29 cellular contexts compared by ENCODE assay signal in the genomic region with DNA sequence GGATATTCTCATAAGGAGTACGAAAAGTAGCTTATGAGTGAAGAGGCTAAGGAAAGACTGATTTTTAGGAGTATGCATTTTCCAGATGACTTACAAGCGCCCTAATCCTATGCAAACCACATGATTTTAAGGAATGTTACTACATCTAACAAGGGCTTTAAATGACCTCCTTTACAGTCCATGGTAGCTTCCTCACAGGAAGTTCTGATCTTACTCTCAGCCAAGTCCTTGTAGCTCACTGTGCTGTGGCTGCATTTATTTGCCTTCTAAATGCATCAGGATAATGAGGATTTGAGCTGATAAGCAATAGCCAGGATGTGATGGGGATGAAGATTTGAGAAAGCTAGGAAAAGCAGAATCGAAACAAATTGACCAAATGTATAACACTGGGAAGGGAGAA.
DNase-seq lines count a peak whose midpoint lies in the region; FAIRE-seq and TF ChIP-seq lines count a peak whose summit lies in the region.
"Had no signal": no experiment of that assay in that cellular context is flagged by ENCODE, and none has a peak within 500 bp of the region (broad histone marks: within the 10 kb centered on the region; RNA-seq: fewer than 3 reads in every experiment).

No MANE protein-coding gene starts in this region.

- intact Hi-C loops in tibial artery (cut with DNase I; ENCODE audit: low total_unique reads): no loop called here

- H3K36me3 Mint-ChIP-seq in immature natural killer cell: no peaks in the 10 kb centered on the region
- H3K36me3 Mint-ChIP-seq: natural killer cell; stimulated activated memory B cell treated with anti-CD40 and anti-IgM and Interleukin-4, amounts not matched to agents 10 μg/mL and 1 μg/mL and 100 μg/mL, for 72 hours had no signal

- H3K36me3 ChIP-seq in tibial artery (no peaks in the 10 kb centered on the region), tibial nerve (no peaks in the 10 kb centered on the region)
- H3K36me3 ChIP-seq: colonic mucosa, esophagus squamous epithelium, gastrocnemius medialis, left ventricle myocardium inferior, right lobe of liver, WERI-Rb-1 had no signal

- H3K9me3 ChIP-seq in tibial artery: no peaks in the 10 kb centered on the region
- H3K9me3 ChIP-seq in tibial nerve: no peaks in the 10 kb centered on the region
- H3K9me3 ChIP-seq: colonic mucosa, esophagus squamous epithelium, gastrocnemius medialis, left ventricle myocardium inferior, right lobe of liver had no signal

- H3K4me1 ChIP-seq in tibial artery: peaks cover 0 to 43% (median 10%) of the 10 kb centered on the region in 4 donors
- peaks cover 0 to 24% (median 0%) of the 10 kb centered on the region in 4 donors for H3K4me1 ChIP-seq in tibial nerve
- H3K4me1 ChIP-seq: colonic mucosa, parathyroid adenoma, right lobe of liver had no signal

- FAIRE-seq in HTR-8/SVneo (lab: Jason Lieb, UNC): peak; percentile 65
- FAIRE-seq in GM12891 (lab: Jason Lieb, UNC): no peak
- FAIRE-seq: GM12892 had no signal

- no peak for TF ChIP-seq EP300 in tibial nerve (IDR thresholded peaks at IDR 0.05)

- H3K4me3 ChIP-seq in tibial artery: no peak overlapping the region
- H3K4me3 ChIP-seq in tibial nerve: no peak overlapping the region
- H3K4me3 ChIP-seq: colonic mucosa, esophagus squamous epithelium, gastrocnemius medialis, left ventricle myocardium inferior, right lobe of liver had no signal

- 80 to 83% methylated on average over 3 of the region's 3 CpGs for WGBS in tibial nerve, 2 donors

- H3K27ac Mint-ChIP-seq in immature natural killer cell: no peak overlapping the region
- H3K27ac Mint-ChIP-seq: activated CD4-positive, alpha-beta T cell treated with anti-CD3 and anti-CD28 coated beads, Interleukin-2, amount 10 ng/mL, durations not matched to agents 7 days and 5 days; activated T-cell treated with anti-CD3 and anti-CD28 coated beads, Interleukin-2, amount 50 U/mL, for 72 hours; IgD-negative memory B cell; natural killer cell; stimulated activated memory B cell treated with anti-CD40 and anti-IgM and Interleukin-4, amounts not matched to agents 10 μg/mL and 1 μg/mL and 100 μg/mL, for 72 hours had no signal

- H3K9me3 Mint-ChIP-seq in immature natural killer cell: peaks cover 0 to 2% (median 0%) of the 10 kb centered on the region in 6 donors
- H3K9me3 Mint-ChIP-seq: activated CD4-positive, alpha-beta T cell treated with anti-CD3 and anti-CD28 coated beads, Interleukin-2, amount 10 ng/mL, durations not matched to agents 7 days and 5 days; natural killer cell had no signal

- H3K4me3 Mint-ChIP-seq in immature natural killer cell: no peak overlapping the region
- H3K4me3 Mint-ChIP-seq: activated CD4-positive, alpha-beta T cell treated with anti-CD3 and anti-CD28 coated beads, Interleukin-2, amount 10 ng/mL, durations not matched to agents 7 days and 5 days; activated T-cell treated with anti-CD3 and anti-CD28 coated beads, Interleukin-2, amount 50 U/mL, for 72 hours; IgD-negative memory B cell; natural killer cell; stimulated activated memory B cell treated with anti-CD40 and anti-IgM and Interleukin-4, amounts not matched to agents 10 μg/mL and 1 μg/mL and 100 μg/mL, for 72 hours had no signal

- H3K27ac ChIP-seq in tibial artery (peak overlapping the region; percentile 13 to 29), tibial nerve (no peak overlapping the region)
- H3K27ac ChIP-seq: colonic mucosa, esophagus squamous epithelium, gastrocnemius medialis, left ventricle myocardium inferior, parathyroid adenoma, right lobe of liver, WERI-Rb-1 had no signal

- no peak for TF ChIP-seq CTCF in tibial artery (IDR thresholded peaks at IDR 0.05)
- TF ChIP-seq CTCF in tibial nerve (IDR thresholded peaks at IDR 0.05): no peak

- H3K27me3 ChIP-seq in tibial artery: no peaks in the 10 kb centered on the region
- H3K27me3 ChIP-seq in tibial nerve: no peaks in the 10 kb centered on the region
- H3K27me3 ChIP-seq: colonic mucosa, esophagus squamous epithelium, gastrocnemius medialis, right lobe of liver had no signal

- H3K4me1 Mint-ChIP-seq in immature natural killer cell: no peaks in the 10 kb centered on the region
- H3K4me1 Mint-ChIP-seq: activated CD4-positive, alpha-beta T cell treated with anti-CD3 and anti-CD28 coated beads, Interleukin-2, amount 10 ng/mL, durations not matched to agents 7 days and 5 days; IgD-negative memory B cell; natural killer cell; stimulated activated memory B cell treated with anti-CD40 and anti-IgM and Interleukin-4, amounts not matched to agents 10 μg/mL and 1 μg/mL and 100 μg/mL, for 72 hours had no signal

- peaks cover 0 to 2% (median 0%) of the 10 kb centered on the region in 3 donors for H3K27me3 Mint-ChIP-seq in immature natural killer cell (ENCODE audit: low read depth in 3 of 3)
- H3K27me3 Mint-ChIP-seq: activated CD4-positive, alpha-beta T cell treated with anti-CD3 and anti-CD28 coated beads, Interleukin-2, amount 10 ng/mL, durations not matched to agents 7 days and 5 days; IgD-negative memory B cell; stimulated activated memory B cell treated with anti-CD40 and anti-IgM and Interleukin-4, amounts not matched to agents 10 μg/mL and 1 μg/mL and 100 μg/mL, for 72 hours had no signal

- no peak for DNase-seq in HTR-8/SVneo (ENCODE audit: insufficient read length, low spot score)
- DNase-seq in amniotic stem cell (lab: John Stamatoyannopoulos, UW): peak; percentile 18
- peak; percentile 87 for DNase-seq in iris pigment epithelial cell (ENCODE audit: low read depth)
- DNase-seq in tibial artery: no peak
- no peak for DNase-seq in immature natural killer cell
- no peak for DNase-seq in tibial nerve (ENCODE audit: low spot score in 2 of 2)
- DNase-seq in GM12891 (ENCODE audit: insufficient read length, low spot score): no peak
- DNase-seq: activated CD4-positive, alpha-beta T cell treated with anti-CD3 and anti-CD28 coated beads, Interleukin-2, amount 10 ng/mL, durations not matched to agents 7 days and 5 days; activated naive CD4-positive, alpha-beta T cell treated with Interleukin-2 at 50 U/mL for 16 hours; activated T-cell treated with anti-CD3 and anti-CD28 coated beads, Interleukin-2, amount 50 U/mL, for 72 hours; Calu3; colonic mucosa; esophagus squamous epithelium; gastrocnemius medialis; GOT3; hippocampal formation; left ventricle myocardium inferior; natural killer cell; NCI-H1105; NCI-H187 treated with DMSO at 0.1 percent for 48 hours; NCI-H526; right lobe of liver; SIG-M5; stimulated activated CD4-positive, alpha-beta T cell treated with anti-CD3 and anti-CD28 coated beads, Interleukin-4, amount 100 ng/mL, for 4 hours; WERI-Rb-1 had no signal

- no peak for TF ChIP-seq POLR2A in tibial nerve (IDR thresholded peaks at IDR 0.05)
- no peak for TF ChIP-seq POLR2A in GM12891 (IDR thresholded peaks at IDR 0.05; ENCODE audit: low read depth, low read length)

TF ChIP-seq in GM12891, 5 proteins besides CTCF, POLR2A, EP300 and RAD21:
- no peak for TF ChIP-seq PAX5 (IDR thresholded peaks at IDR 0.05; ENCODE audit: insufficient read depth, low read length, severe bottlenecking)
- no peak for TF ChIP-seq SPI1 (IDR thresholded peaks at IDR 0.05; ENCODE audit: low read depth, low read length)
- TF ChIP-seq POU2F2 (IDR thresholded peaks at IDR 0.05; ENCODE audit: low read depth, low read length): no peak
- TF ChIP-seq TAF1 (IDR thresholded peaks at IDR 0.05; ENCODE audit: low read depth, low read length): no peak
- no peak for TF ChIP-seq POLR2AphosphoS5 (IDR thresholded peaks at IDR 0.05; ENCODE audit: low read depth, low read length)

Comparison
In these comparisons a context has a peak if more than half of its experiments do, and no peak if none do; other contexts are left out.
1. DNase-seq: peak in amniotic stem cell (single experiment) and iris pigment epithelial cell (single experiment); none in HTR-8/SVneo (single experiment), tibial artery (0 of 2), immature natural killer cell (0 of 3), tibial nerve (0 of 2) and GM12891 (single experiment).
2. H3K27ac ChIP-seq: peak in tibial artery (2 of 2); none in tibial nerve (0 of 4).